Comparison of ENCODE assay signal across 8 cellular contexts in the genomic region with DNA sequence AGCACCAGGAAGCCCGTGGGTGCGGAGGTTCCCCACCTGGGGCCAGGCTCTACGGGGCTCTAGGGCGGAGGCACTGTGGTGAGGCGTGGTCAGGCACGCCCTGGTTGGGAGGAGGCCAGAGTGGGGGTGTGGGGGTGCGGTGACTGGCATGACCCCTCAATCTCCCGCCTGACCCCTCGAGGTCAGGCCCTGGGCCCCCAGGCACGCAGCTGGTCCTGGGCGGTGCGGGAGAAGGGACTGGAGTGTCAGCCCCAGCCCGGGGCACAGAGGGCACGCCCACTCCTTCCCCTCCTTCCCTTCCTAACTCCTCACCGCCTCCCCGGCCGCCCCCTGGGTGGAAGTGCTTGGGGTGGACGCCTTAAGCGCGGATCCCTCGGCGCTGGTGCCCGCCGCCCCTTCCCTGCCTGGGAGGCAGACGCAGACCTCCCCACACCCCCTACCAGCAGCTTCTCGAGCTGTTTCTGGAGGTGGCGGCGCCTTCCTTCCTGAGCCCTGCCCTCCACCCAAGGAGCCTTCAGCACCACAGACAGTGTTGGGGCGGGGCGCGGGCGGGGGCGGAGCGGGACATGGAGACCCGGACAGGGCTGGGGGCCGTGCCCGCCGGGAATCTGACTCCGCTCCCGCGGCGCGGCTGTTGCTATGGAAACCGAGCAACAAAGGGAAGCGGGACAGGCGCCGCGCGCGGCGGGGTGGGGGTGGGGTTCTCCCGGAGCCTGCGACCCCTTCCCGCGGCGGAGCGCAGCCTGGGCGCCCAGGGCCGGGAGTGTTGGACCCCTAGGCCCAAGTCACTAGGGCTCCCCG.
DNase-seq lines count a peak whose midpoint lies in the region; ATAC-seq lines count a peak whose summit lies in the region.

No MANE protein-coding gene starts in this region.

- DNase-seq in NCI-H2081 (lab: John Stamatoyannopoulos, UW) (peak; percentile 87), NCI-H2081 treated with DMSO at 0.1 percent for 48 hours (lab: John Stamatoyannopoulos, UW) (no peak), NCI-H345 treated with DMSO at 0.1 percent for 48 hours (lab: John Stamatoyannopoulos, UW; ENCODE audit: unreplicated experiment) (peak; percentile 63), dedifferentiated amniotic fluid mesenchymal stem cell (ENCODE audit: extremely low spot score) (peak; percentile 31), kidney tubule cell (ENCODE audit: low spot score) (peak; percentile 92)
- peak; percentile 69 for DNase-seq in activated CD4-positive, alpha-beta T cell treated with anti-CD3 and anti-CD28 coated beads for 48 hours
- peak; percentile 58 for DNase-seq in stimulated activated CD4-positive, alpha-beta T cell treated with anti-CD3 and anti-CD28 coated beads, Interleukin-2, amount 100 ng/mL, for 4 hours (ENCODE audit: low read depth)

- no peak for ATAC-seq in HG03571 (IDR thresholded peaks at IDR 0.05; ENCODE audit: unreplicated experiment)
